Comparison of ENCODE assay signal across 25 cellular contexts in genomic region chr10:128065881-128066534, GRCh38.
DNase-seq lines count a peak whose midpoint lies in the region; ATAC-seq and TF ChIP-seq lines count a peak whose summit lies in the region.
"Had no signal": no experiment of that assay in that cellular context is flagged by ENCODE, and none has a peak within 500 bp of the region (broad histone marks: within the 10 kb centered on the region; RNA-seq: fewer than 3 reads in every experiment).

No MANE protein-coding gene starts in this region.

- H3K4me3 ChIP-seq in CD4-positive, alpha-beta memory T cell (ENCODE audit: low read length in 2 of 2): no peak overlapping the region
- H3K4me3 ChIP-seq in OCI-LY3 (ENCODE audit: low read length) (peak overlapping the region; percentile 58; the same call in 1 of the 2 replicates), neutrophil (ENCODE audit: low read depth in 1 of 2, low read length in 1 of 2) (peak overlapping the region; percentile 50 to 65)
- H3K4me3 ChIP-seq: breast epithelium, GM12878, left ventricle myocardium inferior, skin epidermis had no signal

- H3K27me3 ChIP-seq in CD4-positive, alpha-beta memory T cell (ENCODE audit: insufficient read depth, low read length): no peaks in the 10 kb centered on the region
- H3K27me3 ChIP-seq in OCI-LY3 (ENCODE audit: low read depth, low read length) (no peaks in the 10 kb centered on the region), neutrophil (no peaks in the 10 kb centered on the region)
- H3K27me3 ChIP-seq: breast epithelium, dorsolateral prefrontal cortex had no signal

- peak overlapping the region; percentile 63; the same call in 1 of the 2 replicates for H3K9ac ChIP-seq in OCI-LY3 (ENCODE audit: low read length)
- H3K9ac ChIP-seq: parathyroid adenoma had no signal

- no peak for TF ChIP-seq CTCF in OCI-LY3 (IDR thresholded peaks at IDR 0.05; ENCODE audit: low read depth, low read length)
- TF ChIP-seq CTCF in neutrophil (IDR thresholded peaks at IDR 0.05): no peak

- H3K79me2 ChIP-seq in OCI-LY3 (ENCODE audit: low read length): peaks cover 6% of the 10 kb centered on the region; the same call in 1 of the 2 replicates
- H3K79me2 ChIP-seq: parathyroid adenoma had no signal

- no peak for DNase-seq in CD4-positive, alpha-beta memory T cell
- no peak for DNase-seq in activated naive CD8-positive, alpha-beta T cell treated with anti-CD3 and anti-CD28 coated beads, Interleukin-2, amount 50 U/mL, for 24 hours
- DNase-seq in NCI-H1105 (lab: John Stamatoyannopoulos, UW): no peak
- DNase-seq in NCI-H2171 (lab: John Stamatoyannopoulos, UW): no peak
- no peak for DNase-seq in effector CD8-positive, alpha-beta T cell (lab: John Stamatoyannopoulos, UW)
- DNase-seq in NCI-H1417 (lab: John Stamatoyannopoulos, UW): no peak
- DNase-seq: activated CD4-positive, alpha-beta T cell treated with anti-CD3 and anti-CD28 coated beads for 36 hours; AML-193; DMS 273 treated with DMSO at 0.1 percent for 48 hours; GF-D8; HFFc6; KBM-7; left ventricle myocardium inferior; NCI-H1105 treated with DMSO at 0.1 percent for 48 hours; NCI-H2107; NCI-H524 treated with DMSO at 0.1 percent for 48 hours; stimulated activated CD4-positive, alpha-beta T cell treated with anti-CD3 and anti-CD28 coated beads, Interleukin-4, amount 100 ng/mL, for 24 hours had no signal

- ATAC-seq in activated naive CD8-positive, alpha-beta T cell treated with anti-CD3 and anti-CD28 coated beads, Interleukin-2, amount 50 U/mL, for 24 hours: no peak
- ATAC-seq: activated CD4-positive, alpha-beta T cell treated with anti-CD3 and anti-CD28 coated beads for 36 hours; esophagus mucosa; GM12878 had no signal

- no peaks in the 10 kb centered on the region for H3K9me3 ChIP-seq in CD4-positive, alpha-beta memory T cell (ENCODE audit: control insufficient read depth in 1 of 2, low read length in 2 of 2)
- no peaks in the 10 kb centered on the region for H3K9me3 ChIP-seq in OCI-LY3 (ENCODE audit: insufficient read depth, low read length)
- H3K9me3 ChIP-seq in neutrophil: peaks cover 13% of the 10 kb centered on the region
- H3K9me3 ChIP-seq: breast epithelium, left ventricle myocardium inferior had no signal

- no peaks in the 10 kb centered on the region for H4K20me1 ChIP-seq in OCI-LY3 (ENCODE audit: insufficient read depth, low read length)

- H3K36me3 Mint-ChIP-seq in CD4-positive, alpha-beta memory T cell: peaks cover 40 to 62% of the 10 kb centered on the region in 2 donors
- peaks cover 64% of the 10 kb centered on the region for H3K36me3 Mint-ChIP-seq in activated naive CD8-positive, alpha-beta T cell treated with anti-CD3 and anti-CD28 coated beads, Interleukin-2, amount 50 U/mL, for 24 hours (ENCODE audit: low read depth)

- CTCF ChIA-PET in CD4-positive, alpha-beta memory T cell (lab: Charles Lee; ENCODE audit: partially characterized antibody): interaction anchor here (2.0 to 19.7 kb wide), 2 partner anchors 13 to 32 kb away, joined by 7 to 509 read pairs; no protein-coding TSS in a partner anchor

- no peaks in the 10 kb centered on the region for H3K9me3 Mint-ChIP-seq in CD4-positive, alpha-beta memory T cell
- H3K9me3 Mint-ChIP-seq in activated naive CD8-positive, alpha-beta T cell treated with anti-CD3 and anti-CD28 coated beads, Interleukin-2, amount 50 U/mL, for 24 hours: peaks cover 4% of the 10 kb centered on the region

- peak overlapping the region in 7 of 8 donors; percentile 5 to 92 (median 76) for H3K4me3 Mint-ChIP-seq in CD4-positive, alpha-beta memory T cell
- H3K4me3 Mint-ChIP-seq in activated naive CD8-positive, alpha-beta T cell treated with anti-CD3 and anti-CD28 coated beads, Interleukin-2, amount 50 U/mL, for 24 hours: peak overlapping the region; percentile 80
- H3K4me3 Mint-ChIP-seq: HFFc6 had no signal

- no peak overlapping the region for H2AFZ ChIP-seq in OCI-LY3 (ENCODE audit: low read depth, low read length)
- H2AFZ ChIP-seq: parathyroid adenoma had no signal

- H3K36me3 ChIP-seq in CD4-positive, alpha-beta memory T cell (ENCODE audit: insufficient read depth, low read length): peaks cover 42% of the 10 kb centered on the region
- peaks cover 58% of the 10 kb centered on the region for H3K36me3 ChIP-seq in OCI-LY3 (replicated peaks; ENCODE audit: low read depth, low read length)
- peaks cover 99% of the 10 kb centered on the region for H3K36me3 ChIP-seq in neutrophil
- H3K36me3 ChIP-seq: breast epithelium had no signal

- H3K4me1 Mint-ChIP-seq in CD4-positive, alpha-beta memory T cell: peaks cover 57 to 74% (median 66%) of the 10 kb centered on the region in 4 donors
- H3K4me1 Mint-ChIP-seq in activated naive CD8-positive, alpha-beta T cell treated with anti-CD3 and anti-CD28 coated beads, Interleukin-2, amount 50 U/mL, for 24 hours: peaks cover 61% of the 10 kb centered on the region

- peak overlapping the region; percentile 78 for H3K4me2 ChIP-seq in OCI-LY3 (ENCODE audit: low read length)

- POLR2A ChIA-PET in CD4-positive, alpha-beta memory T cell (lab: Charles Lee; ENCODE audit: partially characterized antibody): interaction anchor here (1.3 to 7.0 kb wide), 2 partner anchors 19 to 37 kb away, joined by 3 to 169 read pairs; no protein-coding TSS in a partner anchor

- H3K27me3 Mint-ChIP-seq in CD4-positive, alpha-beta memory T cell: no peaks in the 10 kb centered on the region
- H3K27me3 Mint-ChIP-seq in activated naive CD8-positive, alpha-beta T cell treated with anti-CD3 and anti-CD28 coated beads, Interleukin-2, amount 50 U/mL, for 24 hours: no peaks in the 10 kb centered on the region
- H3K27me3 Mint-ChIP-seq: activated CD4-positive, alpha-beta T cell treated with anti-CD3 and anti-CD28 coated beads for 36 hours had no signal

- intact Hi-C loops in CD4-positive, alpha-beta memory T cell (cut with micrococcal nuclease): no loop called here

- H3K27ac Mint-ChIP-seq in CD4-positive, alpha-beta memory T cell: peak overlapping the region in 5 of 7 donors; percentile 36 to 93 (median 83)
- peak overlapping the region; percentile 99 for H3K27ac Mint-ChIP-seq in activated naive CD8-positive, alpha-beta T cell treated with anti-CD3 and anti-CD28 coated beads, Interleukin-2, amount 50 U/mL, for 24 hours
- H3K27ac Mint-ChIP-seq: HFFc6 had no signal

- peaks cover 56% of the 10 kb centered on the region for H3K4me1 ChIP-seq in CD4-positive, alpha-beta memory T cell (ENCODE audit: insufficient read depth, low read length)
- H3K4me1 ChIP-seq in OCI-LY3 (ENCODE audit: low read length): peaks cover 81% of the 10 kb centered on the region
- H3K4me1 ChIP-seq in neutrophil (ENCODE audit: control insufficient read depth in 1 of 2, insufficient read depth in 1 of 2, low read depth in 1 of 2, low read length in 1 of 2): peaks cover 62 to 79% of the 10 kb centered on the region in 2 experiments
- H3K4me1 ChIP-seq: parathyroid adenoma had no signal

- peak overlapping the region; percentile 67 for H3K27ac ChIP-seq in CD4-positive, alpha-beta memory T cell (ENCODE audit: low read depth, low read length)
- H3K27ac ChIP-seq in OCI-LY3 (ENCODE audit: low read length): peak overlapping the region; percentile 99
- H3K27ac ChIP-seq in neutrophil: peak overlapping the region; percentile 98
- H3K27ac ChIP-seq: parathyroid adenoma had no signal

Comparison
In these comparisons a context has a peak if more than half of its experiments do, and no peak if none do; other contexts are left out.
1. H3K4me3 ChIP-seq: peak in OCI-LY3 (single experiment) and neutrophil (2 of 2); none in CD4-positive, alpha-beta memory T cell (0 of 2).
2. Peak in every context shown above with its lines, with median percentiles within 50 percentile points of each other: H3K27ac ChIP-seq.